10 cellular contexts compared by ENCODE assay signal in the genomic region with DNA sequence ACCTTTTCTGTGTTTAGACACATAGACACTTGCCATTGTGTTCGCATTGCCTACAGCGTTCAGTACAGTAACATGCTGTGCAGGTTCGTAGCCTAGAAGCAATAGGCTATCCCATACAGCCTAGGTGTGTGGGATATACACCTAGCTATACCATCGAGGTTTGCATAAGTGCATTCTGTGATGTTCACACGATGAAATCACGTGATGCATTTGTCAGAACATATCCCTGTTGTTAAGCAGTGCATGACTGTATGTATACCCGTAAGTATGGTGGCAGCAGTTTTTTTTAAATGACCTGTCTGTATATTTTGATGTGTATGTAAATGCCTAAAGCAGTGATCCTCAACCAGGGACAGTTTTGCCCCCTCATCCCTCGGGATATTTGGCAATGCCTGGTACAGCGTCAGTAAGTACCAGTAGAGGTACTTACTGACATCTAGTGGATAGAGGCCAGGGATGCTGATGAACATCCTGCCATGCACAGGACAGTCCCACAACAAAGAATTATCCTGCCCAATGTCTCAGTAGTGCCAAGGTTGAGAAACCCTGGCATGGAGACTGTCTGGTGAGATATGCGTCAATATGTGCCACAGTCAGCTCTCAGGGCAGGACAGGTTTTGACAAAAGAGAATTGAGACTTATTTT.
DNase-seq lines count a peak whose midpoint lies in the region; ATAC-seq and TF ChIP-seq lines count a peak whose summit lies in the region.
"Had no signal": no experiment of that assay in that cellular context is flagged by ENCODE, and none has a peak within 500 bp of the region (broad histone marks: within the 10 kb centered on the region; RNA-seq: fewer than 3 reads in every experiment).

No MANE protein-coding gene starts in this region.

- no peaks in the 10 kb centered on the region for H3K4me1 ChIP-seq in suprapubic skin
- H3K4me1 ChIP-seq in effector memory CD4-positive, alpha-beta T cell (ENCODE audit: control insufficient read depth, insufficient read depth, low read length, poor library complexity, severe bottlenecking) = no peaks in the 10 kb centered on the region
- H3K4me1 ChIP-seq: SJCRH30 had no signal

- H3K9me3 ChIP-seq in neural cell (ENCODE audit: low read length) (no peaks in the 10 kb centered on the region), suprapubic skin (no peaks in the 10 kb centered on the region)
- H3K9me3 ChIP-seq in effector memory CD4-positive, alpha-beta T cell (ENCODE audit: control insufficient read depth, low read length) = no peaks in the 10 kb centered on the region
- H3K9me3 ChIP-seq: SJCRH30 had no signal

- H3K79me2 ChIP-seq in neural cell (replicated peaks; ENCODE audit: insufficient read depth, low read length) = no peaks in the 10 kb centered on the region

- in situ Hi-C loops in brain microvascular endothelial cell (cut with HindIII; ENCODE audit: low pct_ligation_motif_present, low sequenced_read_pairs) = no loop called here

- no peak for ATAC-seq in HG03378 (IDR thresholded peaks at IDR 0.05; ENCODE audit: unreplicated experiment)

- H3K27me3 ChIP-seq in brain microvascular endothelial cell (replicated peaks) (no peaks in the 10 kb centered on the region), neural cell (ENCODE audit: insufficient read depth, low read depth, low read length) (no peaks in the 10 kb centered on the region), suprapubic skin (no peaks in the 10 kb centered on the region)
- H3K27me3 ChIP-seq in effector memory CD4-positive, alpha-beta T cell (replicated peaks; ENCODE audit: control insufficient read depth, insufficient read depth, low read length, poor library complexity, severe bottlenecking) = no peaks in the 10 kb centered on the region
- H3K27me3 ChIP-seq: SJCRH30 had no signal

- no peaks in the 10 kb centered on the region for H3F3A ChIP-seq in neural cell (ENCODE audit: insufficient read depth, low read length, poor library complexity, severe bottlenecking)

- H3K9me2 ChIP-seq in neural cell (ENCODE audit: insufficient read depth, low read length) = no peaks in the 10 kb centered on the region

- TF ChIP-seq POLR2A in NB4 (IDR thresholded peaks at IDR 0.05; ENCODE audit: extremely low read depth, insufficient read length) (no peak), suprapubic skin (IDR thresholded peaks at IDR 0.05) (no peak)

- peak; percentile 23; the same call in 2 of the 3 replicates for TF ChIP-seq CTCF in GM12872 (IDR thresholded peaks at IDR 0.05; ENCODE audit: insufficient read depth, low read depth, low read length)
- peak; percentile 45 for TF ChIP-seq CTCF in NB4 (IDR thresholded peaks at IDR 0.05; ENCODE audit: low read depth, low read length)
- TF ChIP-seq CTCF in brain microvascular endothelial cell (IDR thresholded peaks at IDR 0.05; ENCODE audit: low read depth, low read length, missing control alignments) = peak; percentile 44
- peak; percentile 45 for TF ChIP-seq CTCF in neural cell (IDR thresholded peaks at IDR 0.05; ENCODE audit: poor library complexity, severe bottlenecking)
- no peak for TF ChIP-seq CTCF in suprapubic skin (IDR thresholded peaks at IDR 0.05)

- H3K4me3 ChIP-seq in NB4 (ENCODE audit: low read depth, low read length) (no peak overlapping the region), brain microvascular endothelial cell (ENCODE audit: low read depth, low read length) (no peak overlapping the region), neural cell (ENCODE audit: low read length) (no peak overlapping the region), suprapubic skin (no peak overlapping the region)
- no peak overlapping the region for H3K4me3 ChIP-seq in effector memory CD4-positive, alpha-beta T cell (ENCODE audit: insufficient read depth, low read depth, low read length, poor library complexity, severe bottlenecking)
- H3K4me3 ChIP-seq: SJCRH30, skin epidermis had no signal

- no peak overlapping the region for H2AFZ ChIP-seq in neural cell (ENCODE audit: low read depth, low read length)

- DNase-seq in NB4 (ENCODE audit: low read depth) (peak; percentile 26), brain microvascular endothelial cell (peak; percentile 6), suprapubic skin (ENCODE audit: low spot score in 2 of 2) (no peak), T1000 (lab: John Stamatoyannopoulos, UW) (no peak)
- no peak for DNase-seq in effector memory CD4-positive, alpha-beta T cell
- DNase-seq: SJCRH30 had no signal

- H3K36me3 ChIP-seq in brain microvascular endothelial cell (replicated peaks) = no peaks in the 10 kb centered on the region
- H3K36me3 ChIP-seq in neural cell (ENCODE audit: insufficient read depth, low read length) = no peaks in the 10 kb centered on the region
- peaks cover 10% of the 10 kb centered on the region for H3K36me3 ChIP-seq in suprapubic skin
- no peaks in the 10 kb centered on the region for H3K36me3 ChIP-seq in effector memory CD4-positive, alpha-beta T cell (ENCODE audit: control insufficient read depth, insufficient read depth, low read length)
- H3K36me3 ChIP-seq: SJCRH30 had no signal

- TF ChIP-seq RAD21 in neural cell (conservative IDR thresholded peaks at IDR 0.05) = peak; percentile 33

- TF ChIP-seq EP300 in neural cell (conservative IDR thresholded peaks at IDR 0.05; ENCODE audit: poor library complexity, severe bottlenecking) (no peak), suprapubic skin (IDR thresholded peaks at IDR 0.05) (no peak)

- no peaks in the 10 kb centered on the region for H4K20me1 ChIP-seq in neural cell (ENCODE audit: insufficient read depth)

- no peak overlapping the region for H3K27ac ChIP-seq in brain microvascular endothelial cell
- no peak overlapping the region for H3K27ac ChIP-seq in neural cell (ENCODE audit: low read length)
- no peak overlapping the region for H3K27ac ChIP-seq in suprapubic skin
- no peak overlapping the region for H3K27ac ChIP-seq in effector memory CD4-positive, alpha-beta T cell (ENCODE audit: insufficient read depth, low read length, poor library complexity, severe bottlenecking)
- H3K27ac ChIP-seq: SJCRH30, skin epidermis had no signal

- WGBS in suprapubic skin = 80% methylated on average over 10 of the region's 10 CpGs

- no peak overlapping the region for H3K9ac ChIP-seq in neural cell (ENCODE audit: low read length)

- H3K4me2 ChIP-seq in neural cell (ENCODE audit: low read length) = no peak overlapping the region

TF ChIP-seq in neural cell, 6 proteins besides CTCF, POLR2A, EP300 and RAD21:
- TF ChIP-seq MXI1 (conservative IDR thresholded peaks at IDR 0.05; ENCODE audit: poor library complexity, severe bottlenecking) (no peak), SMC3 (conservative IDR thresholded peaks at IDR 0.05; ENCODE audit: poor library complexity) (peak; percentile 30), TAF1 (IDR thresholded peaks at IDR 0.05; ENCODE audit: low read depth) (no peak), EZH2 (IDR thresholded peaks at IDR 0.05; ENCODE audit: borderline replicate concordance, insufficient read depth, low read length, poor library complexity, severe bottlenecking) (no peak)
TF ChIP-seq in neural cell: peak in this region for 1.

Comparison
In these comparisons a context has a peak if more than half of its experiments do, and no peak if none do; other contexts are left out.
1. CTCF ChIP-seq: peak in GM12872 (single experiment), NB4 (single experiment), brain microvascular endothelial cell (single experiment) and neural cell (single experiment); none in suprapubic skin (0 of 2).
2. DNase-seq: peak in NB4 (single experiment) and brain microvascular endothelial cell (single experiment); none in suprapubic skin (0 of 2), effector memory CD4-positive, alpha-beta T cell (0 of 3) and T1000 (single experiment).